ENCODE assay signal across 7 cellular contexts in the genomic region with DNA sequence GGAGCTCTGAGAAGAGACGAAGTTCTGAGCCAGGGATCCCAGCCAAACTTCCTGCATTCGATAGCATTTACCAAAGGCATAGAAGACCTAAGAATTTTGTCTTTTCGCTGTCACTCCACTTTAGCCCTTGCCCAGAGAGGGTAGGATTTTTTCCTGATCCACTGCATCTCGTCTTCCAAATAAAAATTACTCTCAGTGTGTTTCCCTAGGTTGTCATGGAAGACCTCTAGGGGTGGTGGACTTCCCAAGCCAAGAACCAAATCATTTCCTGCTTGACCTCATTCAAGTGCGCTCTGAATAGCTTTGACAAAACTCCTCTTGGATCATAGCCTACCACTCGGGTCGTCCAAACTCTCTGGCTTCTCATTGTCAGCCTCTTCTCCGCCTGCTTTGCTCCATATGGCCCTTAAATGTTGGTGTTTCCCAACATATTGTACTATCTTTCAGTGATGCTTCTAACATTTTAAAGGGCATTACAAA. TPM values are rescaled to one million over a fixed set of nuclear protein-coding genes. Genes with fewer than 3 reads are reported as not detected.
DNase-seq lines count a peak whose midpoint lies in the region; ATAC-seq, FAIRE-seq and TF ChIP-seq lines count a peak whose summit lies in the region.

No MANE protein-coding gene starts in this region.

- no peak for TF ChIP-seq POLR2A in gastrocnemius medialis (IDR thresholded peaks at IDR 0.05)
- no peak for TF ChIP-seq POLR2A in GM12892 (IDR thresholded peaks at IDR 0.05; ENCODE audit: low read depth, low read length)

- no peak for DNase-seq in HAP-1 (ENCODE audit: low spot score in 2 of 2)
- DNase-seq in WERI-Rb-1, result no peak
- no peak for DNase-seq in glutamatergic neuron
- no peak for DNase-seq in gastrocnemius medialis
- DNase-seq in GM10266 (ENCODE audit: extremely low spot score), result no peak
- DNase-seq in GM12892 (ENCODE audit: insufficient read length), result no peak

- FAIRE-seq in GM12892 (lab: Jason Lieb, UNC), result no peak

- no peak overlapping the region for H3K27ac ChIP-seq in WERI-Rb-1
- H3K27ac ChIP-seq in gastrocnemius medialis, result peak overlapping the region; percentile 87 to 93 (median 90)

- H3K27me3 ChIP-seq in HAP-1 (ENCODE audit: low read depth), result no peaks in the 10 kb centered on the region
- H3K27me3 ChIP-seq in WERI-Rb-1 (ENCODE audit: insufficient read depth, low read depth, severe bottlenecking), result no peaks in the 10 kb centered on the region
- H3K27me3 ChIP-seq in gastrocnemius medialis, result no peaks in the 10 kb centered on the region

- peak overlapping the region; percentile 76 for H3K27ac Mint-ChIP-seq in glutamatergic neuron (ENCODE audit: unreplicated experiment)

- peak overlapping the region; percentile 88 for H3K4me3 ChIP-seq in HAP-1
- H3K4me3 ChIP-seq in WERI-Rb-1 (ENCODE audit: low read depth, low read length), result peak overlapping the region; percentile 8; the same call in 1 of the 2 replicates
- peak overlapping the region; percentile 91 to 96 (median 92) for H3K4me3 ChIP-seq in gastrocnemius medialis

- intact Hi-C loops in gastrocnemius medialis (cut with DNase I; ENCODE audit: low total_unique reads), result loop anchor here (1.0 to 2.0 kb wide), 4 partner anchors 15 to 316 kb away; a partner anchor contains a TSS

- peaks cover 5% of the 10 kb centered on the region for H3K9me3 Mint-ChIP-seq in glutamatergic neuron (ENCODE audit: unreplicated experiment)

- H3K4me3 Mint-ChIP-seq in glutamatergic neuron (ENCODE audit: unreplicated experiment), result peak overlapping the region; percentile 96

- ATAC-seq in gastrocnemius medialis, result peak; percentile 48 to 53
- no peak for ATAC-seq in HG03135 (IDR thresholded peaks at IDR 0.05; ENCODE audit: unreplicated experiment)

- H3K4me1 ChIP-seq in HAP-1 (peaks cover 16% of the 10 kb centered on the region), gastrocnemius medialis (peaks cover 13 to 21% of the 10 kb centered on the region in 2 donors)

- H3K9me3 ChIP-seq in HAP-1 (no peaks in the 10 kb centered on the region), WERI-Rb-1 (ENCODE audit: severe bottlenecking) (no peaks in the 10 kb centered on the region), gastrocnemius medialis (no peaks in the 10 kb centered on the region)

- peaks cover 3% of the 10 kb centered on the region for H3K27me3 Mint-ChIP-seq in glutamatergic neuron (ENCODE audit: unreplicated experiment)

- in situ Hi-C loops in HAP-1 (cut with MboI; ENCODE audit: low sequenced_read_pairs) (no loop called here), gastrocnemius medialis (cut with MboI; ENCODE audit: low sequenced_read_pairs in 4 of 4) (loop anchor here (5.0 to 25.0 kb wide), 5 partner anchors 145 to 573 kb away; a partner anchor contains a TSS)

- no peak for TF ChIP-seq CTCF in WERI-Rb-1 (IDR thresholded peaks at IDR 0.05; ENCODE audit: low read depth, low read length)
- peak; percentile 25 for TF ChIP-seq CTCF in glutamatergic neuron (IDR thresholded peaks at IDR 0.05; ENCODE audit: partially characterized antibody, unreplicated experiment)
- peak in 4 of 5 experiments; percentile 3 to 23 (median 7) for TF ChIP-seq CTCF in gastrocnemius medialis (IDR thresholded peaks at IDR 0.05 in 4 of 5, conservative IDR thresholded peaks at IDR 0.05 in 1 of 5)
- TF ChIP-seq CTCF in GM10266 (IDR thresholded peaks at IDR 0.05; ENCODE audit: control insufficient read depth, insufficient read depth, low read depth, missing control alignments), result no peak

- peaks cover 7% of the 10 kb centered on the region for H3K4me1 Mint-ChIP-seq in glutamatergic neuron (ENCODE audit: low read depth, unreplicated experiment)

- H3K36me3 ChIP-seq in HAP-1 (replicated peaks) (peaks cover 26% of the 10 kb centered on the region), WERI-Rb-1 (peaks cover 29% of the 10 kb centered on the region), gastrocnemius medialis (peaks cover 0 to 28% of the 10 kb centered on the region in 2 donors)

- H3K36me3 Mint-ChIP-seq in glutamatergic neuron (ENCODE audit: unreplicated experiment), result peaks cover 12% of the 10 kb centered on the region

RNA-seq across cellular contexts. Expression of a gene that starts 0.4 kb away (rescaled TPM):
- total RNA-seq in glutamatergic neuron (ENCODE audit: unreplicated experiment) (53.7 TPM), gastrocnemius medialis (10 to 100 TPM; 11.1 to 20.8 (median 16.5) TPM)
- polyA plus RNA-seq in GM12892 (2012; ENCODE audit: missing spikeins), result 21.7 TPM

RNA-seq across cellular contexts. Expression of a gene that starts 16.5 kb away (rescaled TPM):
- total RNA-seq in glutamatergic neuron (ENCODE audit: unreplicated experiment) (21.9 TPM), gastrocnemius medialis (1 to 10 TPM; 4.3 to 6.4 (median 5.4) TPM)
- 18.7 TPM for polyA plus RNA-seq in GM12892 (2012; ENCODE audit: missing spikeins)

RNA-seq across cellular contexts. Expression of a gene that starts 59.1 kb away (rescaled TPM):
- total RNA-seq in glutamatergic neuron (ENCODE audit: unreplicated experiment) (1.5 TPM), gastrocnemius medialis (1 to 10 TPM; 3.8 to 7.2 (median 4.9) TPM)
- 1.6 TPM for polyA plus RNA-seq in GM12892 (2012; ENCODE audit: missing spikeins)

Comparison
In these comparisons a context has a peak if more than half of its experiments do, and no peak if none do; other contexts are left out.
1. H3K4me3 ChIP-seq: peak in every context shown above with its lines; median percentile 92 in gastrocnemius medialis; 88 in HAP-1; 8 in WERI-Rb-1.
2. CTCF ChIP-seq: peak in glutamatergic neuron (single experiment) and gastrocnemius medialis (4 of 5); none in WERI-Rb-1 (single experiment) and GM10266 (single experiment).